In the genomic region with DNA sequence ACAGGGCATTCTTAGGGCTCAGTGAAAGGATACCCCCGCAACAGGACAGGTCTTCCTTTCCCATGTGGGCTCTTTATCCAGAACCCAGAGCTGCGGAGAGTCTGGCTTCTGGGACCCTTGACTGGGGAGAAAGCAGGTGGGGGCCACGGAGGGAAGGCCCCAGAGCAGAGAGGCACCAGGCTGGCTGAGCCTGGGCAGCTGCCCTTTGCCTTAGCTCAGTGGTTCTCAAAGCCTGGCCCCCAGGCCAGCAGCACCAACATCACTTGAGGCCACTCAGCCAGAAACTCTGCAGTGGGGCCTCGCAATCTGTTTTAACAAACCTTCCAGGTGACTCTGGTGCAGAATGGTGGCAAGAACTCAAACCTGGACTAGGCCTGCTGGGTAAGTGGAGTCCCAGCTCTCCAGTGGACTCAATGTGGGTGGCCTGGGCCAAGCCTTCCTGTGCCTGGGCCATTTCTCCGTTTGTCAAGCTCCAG, we compare ENCODE assay signal across 18 cellular contexts. TPM values are rescaled to one million over a fixed set of nuclear protein-coding genes. Genes with fewer than 3 reads are reported as not detected.
A peak's percentile ranks its signal among the peaks of the same experiment; 100 is the strongest.
DNase-seq lines count a peak whose midpoint lies in the region; ATAC-seq and TF ChIP-seq lines count a peak whose summit lies in the region.
"Had no signal": no experiment of that assay in that cellular context is flagged by ENCODE, and none has a peak within 500 bp of the region (broad histone marks: within the 10 kb centered on the region; RNA-seq: fewer than 3 reads in every experiment).

No MANE protein-coding gene starts in this region.

- H3K79me2 ChIP-seq in hepatocyte = peaks cover 30% of the 10 kb centered on the region

- H3K4me3 ChIP-seq in cardiac muscle cell = no peak overlapping the region
- no peak overlapping the region for H3K4me3 ChIP-seq in heart right ventricle
- no peak overlapping the region for H3K4me3 ChIP-seq in hepatocyte
- no peak overlapping the region for H3K4me3 ChIP-seq in foreskin fibroblast (ENCODE audit: low read depth in 1 of 2, low read length in 2 of 2)
- H3K4me3 ChIP-seq: PC-9 had no signal

- H3K27ac ChIP-seq in cardiac muscle cell (peak overlapping the region; percentile 72), heart right ventricle (peak overlapping the region in 2 of 10 donors; percentile 46 to 73), hepatocyte (peak overlapping the region; percentile 99)
- H3K27ac ChIP-seq: PC-9 had no signal

- H3K9me3 ChIP-seq in cardiac muscle cell (ENCODE audit: low read depth) = no peaks in the 10 kb centered on the region
- no peaks in the 10 kb centered on the region for H3K9me3 ChIP-seq in heart right ventricle
- no peaks in the 10 kb centered on the region for H3K9me3 ChIP-seq in hepatocyte (ENCODE audit: low read depth)

- H3K27ac Mint-ChIP-seq in osteocyte (ENCODE audit: unreplicated experiment) = no peak overlapping the region
- H3K27ac Mint-ChIP-seq: stimulated activated naive CD8-positive, alpha-beta T cell treated with anti-CD3 and anti-CD28 coated beads, Interleukin-15, amount 100 ng/mL, for 72 hours had no signal

- intact Hi-C loops in heart right ventricle (cut with DNase I) = no loop called here

- H3K36me3 ChIP-seq in cardiac muscle cell = no peaks in the 10 kb centered on the region
- no peaks in the 10 kb centered on the region for H3K36me3 ChIP-seq in heart right ventricle
- no peaks in the 10 kb centered on the region for H3K36me3 ChIP-seq in hepatocyte (replicated peaks; ENCODE audit: insufficient read depth, low read depth)

- H3K4me2 ChIP-seq in hepatocyte = peak overlapping the region; percentile 89

- H3K9me2 ChIP-seq in hepatocyte (replicated peaks; ENCODE audit: insufficient read depth) = no peaks in the 10 kb centered on the region

- TF ChIP-seq CTCF in cardiac muscle cell (IDR thresholded peaks at IDR 0.05; ENCODE audit: low read depth, low read length) = no peak
- TF ChIP-seq CTCF in heart right ventricle (IDR thresholded peaks at IDR 0.05) = no peak
- no peak for TF ChIP-seq CTCF in hepatocyte (IDR thresholded peaks at IDR 0.05; ENCODE audit: poor library complexity)
- no peak for TF ChIP-seq CTCF in osteocyte (IDR thresholded peaks at IDR 0.05)
- TF ChIP-seq CTCF in foreskin fibroblast (IDR thresholded peaks at IDR 0.05; ENCODE audit: low read depth, low read length) = no peak

- peak overlapping the region; percentile 36 for H3K4me3 Mint-ChIP-seq in osteocyte (ENCODE audit: unreplicated experiment)
- H3K4me3 Mint-ChIP-seq: stimulated activated naive CD8-positive, alpha-beta T cell treated with anti-CD3 and anti-CD28 coated beads, Interleukin-15, amount 100 ng/mL, for 72 hours had no signal

- H3K4me1 ChIP-seq in cardiac muscle cell (ENCODE audit: low read depth) (peaks cover 25% of the 10 kb centered on the region), heart right ventricle (peaks cover 4 to 50% (median 20%) of the 10 kb centered on the region in 9 donors), hepatocyte (ENCODE audit: insufficient read depth) (peaks cover 73% of the 10 kb centered on the region)

- no peaks in the 10 kb centered on the region for H3K27me3 ChIP-seq in cardiac muscle cell
- peaks cover 0 to 35% (median 0%) of the 10 kb centered on the region in 7 donors for H3K27me3 ChIP-seq in heart right ventricle
- H3K27me3 ChIP-seq in hepatocyte = no peaks in the 10 kb centered on the region

- H2AFZ ChIP-seq in hepatocyte = no peak overlapping the region
- H2AFZ ChIP-seq: PC-9 had no signal

- ATAC-seq in heart right ventricle = no peak
- ATAC-seq in HG03565 (IDR thresholded peaks at IDR 0.05; ENCODE audit: unreplicated experiment) = no peak
- ATAC-seq in GM21717 (IDR thresholded peaks at IDR 0.05; ENCODE audit: unreplicated experiment) = no peak
- ATAC-seq: stimulated activated naive CD8-positive, alpha-beta T cell treated with anti-CD3 and anti-CD28 coated beads, Interleukin-15, amount 100 ng/mL, for 72 hours had no signal

- H4K20me1 ChIP-seq in hepatocyte (ENCODE audit: insufficient read depth, poor library complexity, severe bottlenecking) = no peaks in the 10 kb centered on the region

- 93 to 96% methylated on average over 5 of the region's 5 CpGs for WGBS in heart right ventricle, 2 donors
- 81% methylated on average over 5 of the region's 5 CpGs for WGBS in hepatocyte (ENCODE audit: low lambda C conversion rate, missing lambda C conversion rate)

- no peaks in the 10 kb centered on the region for H3K36me3 Mint-ChIP-seq in osteocyte (ENCODE audit: unreplicated experiment)

- H3K9me3 Mint-ChIP-seq in osteocyte (ENCODE audit: unreplicated experiment) = no peaks in the 10 kb centered on the region
- H3K9me3 Mint-ChIP-seq: stimulated activated naive CD8-positive, alpha-beta T cell treated with anti-CD3 and anti-CD28 coated beads, Interleukin-15, amount 100 ng/mL, for 72 hours had no signal

- DNase-seq in cardiac muscle cell (ENCODE audit: low read depth in 1 of 2, low spot score in 1 of 2) = no peak
- DNase-seq in heart right ventricle = no peak
- DNase-seq in hepatocyte (ENCODE audit: low spot score) = no peak
- DNase-seq in osteocyte (ENCODE audit: extremely low spot score, unreplicated experiment) = no peak
- DNase-seq in foreskin fibroblast = no peak
- no peak for DNase-seq in kidney glomerular epithelial cell (lab: John Stamatoyannopoulos, UW)
- DNase-seq: activated gamma-delta T cell treated with Interleukin-2 at 50 U/mL for 16 hours; Calu3; effector CD4-positive, alpha-beta T cell; NCI-H2081; NCI-H524 treated with DMSO at 0.1 percent for 48 hours; PC-9; stimulated activated CD4-positive, alpha-beta T cell treated with anti-CD3 and anti-CD28 coated beads, Interleukin-12 subunit alpha, Interleukin-12 subunit beta, amount 100 ng/mL, for 4 hours; stimulated activated naive CD8-positive, alpha-beta T cell treated with anti-CD3 and anti-CD28 coated beads, Interleukin-15, amount 100 ng/mL, for 72 hours had no signal

- H3K27me3 Mint-ChIP-seq in osteocyte (ENCODE audit: unreplicated experiment) = peaks cover 61% of the 10 kb centered on the region

- peaks cover 12% of the 10 kb centered on the region for H3K4me1 Mint-ChIP-seq in osteocyte (ENCODE audit: unreplicated experiment)

RNA-seq across cellular contexts. Expression of a gene that starts 1.6 kb away (rescaled TPM):
- 1.5 and 4.3 TPM in 2 replicates for total RNA-seq in cardiac muscle cell
- polyA plus RNA-seq in cardiac muscle cell = 2.1 and 7.6 TPM in 2 replicates
- 1 to 10 TPM in 8 of 10 donors, under 1 TPM in 2; 0.32 to 4.7 (median 2.2) TPM for total RNA-seq in heart right ventricle
- 1 to 10 TPM in 1 of 2 donors, under 1 TPM in 1; 0.78 to 1.2 TPM for polyA plus RNA-seq in heart right ventricle
- total RNA-seq in hepatocyte = 52.6 TPM in 2 replicates
- polyA plus RNA-seq in hepatocyte = 89.9 and 123 TPM in 2 replicates
- total RNA-seq in osteocyte = 0.21 and 0.40 TPM in 2 replicates
- total RNA-seq: activated CD8-positive, alpha-beta memory T cell treated with anti-CD3 and anti-CD28 coated beads for 36 hours; M059J had no signal
